ENCODE assay signal across 18 cellular contexts in genomic region chr3:190568036-190568435, GRCh38.
"Had no signal": no experiment of that assay in that cellular context is flagged by ENCODE, and none has a peak within 500 bp of the region (broad histone marks: within the 10 kb centered on the region; RNA-seq: fewer than 3 reads in every experiment).

No MANE protein-coding gene starts in this region.

- H3K9me3 Mint-ChIP-seq: endodermal cell had no signal

- H3K4me3 ChIP-seq: cardiac muscle cell, dorsolateral prefrontal cortex, gastroesophageal sphincter, skin epidermis, tibial nerve, uterus had no signal

- H3K27me3 ChIP-seq: cardiac muscle cell, dorsolateral prefrontal cortex, gastroesophageal sphincter, tibial nerve, uterus had no signal

- H3K4me1 ChIP-seq: gastroesophageal sphincter had no signal

- H3K36me3 ChIP-seq: cardiac muscle cell, gastroesophageal sphincter, tibial nerve, uterus had no signal

- H3K27ac ChIP-seq: cardiac muscle cell, gastroesophageal sphincter, skin epidermis, tibial nerve, uterus had no signal

- H3K9me3 ChIP-seq: gastroesophageal sphincter, tibial nerve, uterus had no signal

- ATAC-seq: gastroesophageal sphincter; left colon; natural killer cell treated with Interleukin-12 subunit alpha and Interleukin-12 subunit beta and Interleukin-15 and Interleukin-18, amount 100 ng/mL, for 72 hours had no signal

- DNase-seq: activated CD4-positive, CD25-positive, alpha-beta regulatory T cell treated with anti-CD3 and anti-CD28 coated beads, Interleukin-2, amount 50 U/mL, for 72 hours; activated effector memory CD4-positive, alpha-beta T cell treated with Interleukin-2 at 50 U/mL for 16 hours; activated naive CD4-positive, alpha-beta T cell treated with anti-CD3 and anti-CD28 coated beads, Interleukin-2, amount 50 U/mL, for 16 hours; activated T-cell treated with anti-CD3 and anti-CD28 coated beads for 4 hours; dorsolateral prefrontal cortex; endodermal cell; left colon; nucleus accumbens; stimulated activated CD4-positive, alpha-beta T cell treated with anti-CD3 and anti-CD28 coated beads, Interleukin-15, amount 100 ng/mL, for 24 hours; stimulated activated CD4-positive, alpha-beta T cell treated with anti-CD3 and anti-CD28 coated beads, Interleukin-4, amount 100 ng/mL, for 1 hour; stimulated activated naive CD4-positive, alpha-beta T cell; substantia nigra; uterus had no signal

- H3K27me3 Mint-ChIP-seq: natural killer cell treated with Interleukin-12 subunit alpha and Interleukin-12 subunit beta and Interleukin-15 and Interleukin-18, amount 100 ng/mL, for 72 hours had no signal

- H3K4me3 Mint-ChIP-seq: endodermal cell; natural killer cell treated with Interleukin-12 subunit alpha and Interleukin-12 subunit beta and Interleukin-15 and Interleukin-18, amount 100 ng/mL, for 72 hours had no signal

- H3K27ac Mint-ChIP-seq: endodermal cell had no signal
